Comparison of ENCODE assay signal across 7 cellular contexts in genomic region chr4:132901224-132901623, GRCh38.
"Had no signal": no experiment of that assay in that cellular context is flagged by ENCODE, and none has a peak within 500 bp of the region (broad histone marks: within the 10 kb centered on the region; RNA-seq: fewer than 3 reads in every experiment).

No MANE protein-coding gene starts in this region.

- H3K4me2 ChIP-seq: KMS-11 had no signal

- FAIRE-seq: HTR-8/SVneo had no signal

- H3K27ac ChIP-seq: HL-60, KMS-11 had no signal

- H3K9ac ChIP-seq: KMS-11 had no signal

- DNase-seq: Karpas-422, Kasumi-1, KBM-7, KG1 had no signal
